9 cellular contexts compared by ENCODE assay signal in the genomic region with DNA sequence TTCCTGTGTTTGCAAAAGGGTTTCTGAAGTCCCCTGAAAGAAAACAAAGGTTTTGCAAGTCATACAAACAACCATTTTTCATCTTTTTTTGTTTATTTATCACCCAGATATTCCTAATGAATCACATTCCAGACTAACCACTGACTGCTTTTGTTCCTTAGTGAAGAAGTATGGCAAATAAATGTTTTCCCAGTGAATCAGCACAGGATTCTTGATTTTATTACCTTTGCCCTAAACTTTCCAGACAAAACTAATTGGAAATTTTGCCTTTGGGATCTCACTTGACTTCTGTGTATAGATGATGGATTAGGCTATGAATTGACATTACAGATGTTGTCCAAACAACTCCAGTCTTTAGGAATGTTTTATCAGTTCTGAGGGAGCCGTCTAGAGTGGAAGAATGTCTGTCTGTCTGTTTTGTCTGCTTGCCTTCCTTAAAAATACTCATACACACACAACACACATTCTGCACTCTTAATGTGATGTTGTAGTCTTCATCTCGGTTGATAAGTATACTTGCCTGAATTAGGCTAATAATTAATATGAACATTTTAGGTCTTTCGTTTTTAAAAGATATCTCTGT. TPM values are rescaled to one million over a fixed set of nuclear protein-coding genes. Genes with fewer than 3 reads are reported as not detected.
A peak's percentile ranks its signal among the peaks of the same experiment; 100 is the strongest.
DNase-seq lines count a peak whose midpoint lies in the region; ATAC-seq, FAIRE-seq and TF ChIP-seq lines count a peak whose summit lies in the region.
"Had no signal": no experiment of that assay in that cellular context is flagged by ENCODE, and none has a peak within 500 bp of the region (broad histone marks: within the 10 kb centered on the region; RNA-seq: fewer than 3 reads in every experiment).

No MANE protein-coding gene starts in this region.

- intact Hi-C loops in pancreas (cut with DNase I): no loop called here

- H3K36me3 ChIP-seq in Peyer's patch (peaks cover 0 to 8% (median 0%) of the 10 kb centered on the region in 3 donors), pancreas (no peaks in the 10 kb centered on the region)

- H3K27ac ChIP-seq in Peyer's patch (peak overlapping the region in 3 of 4 donors; percentile 15 to 62 (median 48)), pancreas (peak overlapping the region in 3 of 4 donors; percentile 28 to 79 (median 49))

- TF ChIP-seq CTCF in Peyer's patch (IDR thresholded peaks at IDR 0.05) (no peak), pancreas (IDR thresholded peaks at IDR 0.05) (no peak)

- peaks cover 0 to 22% (median 0%) of the 10 kb centered on the region in 4 donors for H3K4me1 ChIP-seq in Peyer's patch
- peaks cover 4 to 42% (median 22%) of the 10 kb centered on the region in 3 donors for H3K4me1 ChIP-seq in pancreas

- TF ChIP-seq POLR2A in Peyer's patch (IDR thresholded peaks at IDR 0.05): no peak

- WGBS in pancreas, 2 donors: 19 to 21% methylated on average over 3 of the region's 3 CpGs

- FAIRE-seq in pancreas (lab: Jason Lieb, UNC): no peak
- FAIRE-seq: GM18507 had no signal

- no peaks in the 10 kb centered on the region for H3K27me3 ChIP-seq in Peyer's patch
- H3K27me3 ChIP-seq in pancreas: no peaks in the 10 kb centered on the region

- DNase-seq in DMS114 treated with DMSO at 0.1 percent for 48 hours (lab: John Stamatoyannopoulos, UW; ENCODE audit: unreplicated experiment): peak; percentile 92
- DNase-seq in Peyer's patch: no peak
- DNase-seq in dedifferentiated amniotic fluid mesenchymal stem cell (ENCODE audit: extremely low spot score): peak; percentile 61
- no peak for DNase-seq in pancreas
- no peak for DNase-seq in amniotic stem cell (lab: John Stamatoyannopoulos, UW)
- DNase-seq in NCI-H2196 (lab: John Stamatoyannopoulos, UW; ENCODE audit: unreplicated experiment): no peak

- H3K9me3 ChIP-seq in Peyer's patch (no peaks in the 10 kb centered on the region), pancreas (no peaks in the 10 kb centered on the region)

- no peak overlapping the region for H3K4me3 ChIP-seq in Peyer's patch
- H3K4me3 ChIP-seq in pancreas: no peak overlapping the region

- ATAC-seq in pancreas: peak in 1 of 4 donors; percentile 22
- no peak for ATAC-seq in GM21529 (IDR thresholded peaks at IDR 0.05; ENCODE audit: unreplicated experiment)
- ATAC-seq in GM18868 (IDR thresholded peaks at IDR 0.05; ENCODE audit: unreplicated experiment): no peak

RNA-seq across cellular contexts. Expression of a gene that starts 48.9 kb away (rescaled TPM):
- total RNA-seq in Peyer's patch (100 to 1,000 TPM; 228 to 366 (median 332) TPM), pancreas (100 to 1,000 TPM in 2 of 6 donors, 10 to 100 TPM in 4; 55.5 to 177 (median 92.5) TPM)
- 10 to 100 TPM; 70.4 to 92.6 TPM for polyA plus RNA-seq in pancreas

RNA-seq across cellular contexts. Expression of a gene that starts 49.1 kb away (rescaled TPM):
- total RNA-seq in Peyer's patch: 10 to 100 TPM; 11.7 to 60.2 (median 14.9) TPM
- 10 to 100 TPM in 1 of 6 donors, 1 to 10 TPM in 5; 5.5 to 11.4 (median 9.3) TPM for total RNA-seq in pancreas
- 10 to 100 TPM; 17.6 to 23.8 TPM for polyA plus RNA-seq in pancreas

Comparison
In these comparisons a context has a peak if more than half of its experiments do, and no peak if none do; other contexts are left out.
1. DNase-seq: peak in DMS114 treated with DMSO at 0.1 percent for 48 hours (single experiment) and dedifferentiated amniotic fluid mesenchymal stem cell (single experiment); none in Peyer's patch (0 of 3), pancreas (0 of 6), amniotic stem cell (single experiment) and NCI-H2196 (single experiment).